ENCODE assay signal across 1 cellular context in genomic region chr1:162681127-162681435, GRCh38.
TF ChIP-seq lines count a peak whose summit lies in the region.

No MANE protein-coding gene starts in this region.

TF ChIP-seq in HepG2, 621 proteins besides CTCF, POLR2A, EP300 and RAD21:
- TF ChIP-seq, protein P1, sequence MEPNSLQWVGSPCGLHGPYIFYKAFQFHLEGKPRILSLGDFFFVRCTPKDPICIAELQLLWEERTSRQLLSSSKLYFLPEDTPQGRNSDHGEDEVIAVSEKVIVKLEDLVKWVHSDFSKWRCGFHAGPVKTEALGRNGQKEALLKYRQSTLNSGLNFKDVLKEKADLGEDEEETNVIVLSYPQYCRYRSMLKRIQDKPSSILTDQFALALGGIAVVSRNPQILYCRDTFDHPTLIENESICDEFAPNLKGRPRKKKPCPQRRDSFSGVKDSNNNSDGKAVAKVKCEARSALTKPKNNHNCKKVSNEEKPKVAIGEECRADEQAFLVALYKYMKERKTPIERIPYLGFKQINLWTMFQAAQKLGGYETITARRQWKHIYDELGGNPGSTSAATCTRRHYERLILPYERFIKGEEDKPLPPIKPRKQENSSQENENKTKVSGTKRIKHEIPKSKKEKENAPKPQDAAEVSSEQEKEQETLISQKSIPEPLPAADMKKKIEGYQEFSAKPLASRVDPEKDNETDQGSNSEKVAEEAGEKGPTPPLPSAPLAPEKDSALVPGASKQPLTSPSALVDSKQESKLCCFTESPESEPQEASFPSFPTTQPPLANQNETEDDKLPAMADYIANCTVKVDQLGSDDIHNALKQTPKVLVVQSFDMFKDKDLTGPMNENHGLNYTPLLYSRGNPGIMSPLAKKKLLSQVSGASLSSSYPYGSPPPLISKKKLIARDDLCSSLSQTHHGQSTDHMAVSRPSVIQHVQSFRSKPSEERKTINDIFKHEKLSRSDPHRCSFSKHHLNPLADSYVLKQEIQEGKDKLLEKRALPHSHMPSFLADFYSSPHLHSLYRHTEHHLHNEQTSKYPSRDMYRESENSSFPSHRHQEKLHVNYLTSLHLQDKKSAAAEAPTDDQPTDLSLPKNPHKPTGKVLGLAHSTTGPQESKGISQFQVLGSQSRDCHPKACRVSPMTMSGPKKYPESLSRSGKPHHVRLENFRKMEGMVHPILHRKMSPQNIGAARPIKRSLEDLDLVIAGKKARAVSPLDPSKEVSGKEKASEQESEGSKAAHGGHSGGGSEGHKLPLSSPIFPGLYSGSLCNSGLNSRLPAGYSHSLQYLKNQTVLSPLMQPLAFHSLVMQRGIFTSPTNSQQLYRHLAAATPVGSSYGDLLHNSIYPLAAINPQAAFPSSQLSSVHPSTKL (CRISPR knock-in tag; IDR thresholded peaks at IDR 0.05) = peak; percentile 38
- TF ChIP-seq NR2F6 (IDR thresholded peaks at IDR 0.05) (peak; percentile 38; the same call in 1 of the 2 replicates), NR2F6 (CRISPR knock-in tag; IDR thresholded peaks at IDR 0.05) (peak; percentile 37; the same call in 1 of the 2 replicates), SOX13 (IDR thresholded peaks at IDR 0.05) (no peak), SOX13 (CRISPR knock-in tag; conservative IDR thresholded peaks at IDR 0.05 in 1 of 2, IDR thresholded peaks at IDR 0.05 in 1 of 2) (peak in 1 of 2 experiments; percentile 27; a peak in 1 of 4 replicates), PPARG (CRISPR knock-in tag; conservative IDR thresholded peaks at IDR 0.05) (peak; percentile 67; the same call in 1 of the 2 replicates), ARNT (IDR thresholded peaks at IDR 0.05) (no peak), ZMYM3 (CRISPR knock-in tag; IDR thresholded peaks at IDR 0.05) (peak; percentile 40; the same call in 1 of the 2 replicates), NCOA2 (CRISPR knock-in tag; IDR thresholded peaks at IDR 0.05) (peak; percentile 39; the same call in 1 of the 2 replicates), SMAD3 (CRISPR knock-in tag; IDR thresholded peaks at IDR 0.05) (no peak), CEBPB (IDR thresholded peaks at IDR 0.05; ENCODE audit: borderline replicate concordance, low read depth, low read length) (peak; percentile 69), BCL6 (CRISPR knock-in tag; IDR thresholded peaks at IDR 0.05) (peak; percentile 44; the same call in 1 of the 2 replicates), MEIS1 (CRISPR knock-in tag; IDR thresholded peaks at IDR 0.05; ENCODE audit: borderline replicate concordance) (no peak), ZNF670 (CRISPR knock-in tag; IDR thresholded peaks at IDR 0.05; ENCODE audit: borderline replicate concordance) (0 out of 2 replicates have a peak, but pooled peaks have one; percentile 13), HNF4G (IDR thresholded peaks at IDR 0.05; ENCODE audit: borderline replicate concordance, low read depth, low read length) (peak; percentile 26; the same call in 1 of the 2 replicates), HNF4G (CRISPR knock-in tag; IDR thresholded peaks at IDR 0.05; ENCODE audit: borderline replicate concordance, low read depth) (no peak), HNF4A (CRISPR knock-in tag; IDR thresholded peaks at IDR 0.05) (peak; percentile 67), SALL1 (CRISPR knock-in tag; IDR thresholded peaks at IDR 0.05) (peak; percentile 51; the same call in 1 of the 2 replicates), MAZ (IDR thresholded peaks at IDR 0.05; ENCODE audit: borderline replicate concordance, low read depth, low read length) (no peak), MAZ (CRISPR knock-in tag; IDR thresholded peaks at IDR 0.05; ENCODE audit: low read depth) (no peak), ZNF44 (CRISPR knock-in tag; IDR thresholded peaks at IDR 0.05) (no peak), NR2F1 (CRISPR knock-in tag; IDR thresholded peaks at IDR 0.05) (peak in 1 of 2 experiments; percentile 18; a peak in 2 of 4 replicates), NR2C2 (CRISPR knock-in tag; IDR thresholded peaks at IDR 0.05; ENCODE audit: borderline replicate concordance) (peak; percentile 58), ISL2 (CRISPR knock-in tag; IDR thresholded peaks at IDR 0.05) (0 out of 2 replicates have a peak, but pooled peaks have one; percentile 21), HNRNPL (IDR thresholded peaks at IDR 0.05; ENCODE audit: low read depth, low read length) (no peak), CEBPG (CRISPR knock-in tag; IDR thresholded peaks at IDR 0.05) (peak; percentile 53), GATAD2A (CRISPR knock-in tag; IDR thresholded peaks at IDR 0.05) (peak; percentile 51; the same call in 1 of the 2 replicates), MAX (IDR thresholded peaks at IDR 0.05) (no peak), SOX6 (IDR thresholded peaks at IDR 0.05) (no peak), SOX6 (CRISPR knock-in tag; IDR thresholded peaks at IDR 0.05) (peak; percentile 47; the same call in 1 of the 2 replicates), POGZ (CRISPR knock-in tag; IDR thresholded peaks at IDR 0.05) (0 out of 2 replicates have a peak, but pooled peaks have one; percentile 21), SNRNP70 (IDR thresholded peaks at IDR 0.05; ENCODE audit: low read depth, low read length) (no peak), ZNF274 (CRISPR knock-in tag; IDR thresholded peaks at IDR 0.05) (no peak), ZNF644 (CRISPR knock-in tag; IDR thresholded peaks at IDR 0.05; ENCODE audit: low read depth) (peak; percentile 34; the same call in 1 of the 2 replicates), RARA (CRISPR knock-in tag; IDR thresholded peaks at IDR 0.05) (peak; percentile 55; the same call in 1 of the 2 replicates)
- TF ChIP-seq, protein P2, sequence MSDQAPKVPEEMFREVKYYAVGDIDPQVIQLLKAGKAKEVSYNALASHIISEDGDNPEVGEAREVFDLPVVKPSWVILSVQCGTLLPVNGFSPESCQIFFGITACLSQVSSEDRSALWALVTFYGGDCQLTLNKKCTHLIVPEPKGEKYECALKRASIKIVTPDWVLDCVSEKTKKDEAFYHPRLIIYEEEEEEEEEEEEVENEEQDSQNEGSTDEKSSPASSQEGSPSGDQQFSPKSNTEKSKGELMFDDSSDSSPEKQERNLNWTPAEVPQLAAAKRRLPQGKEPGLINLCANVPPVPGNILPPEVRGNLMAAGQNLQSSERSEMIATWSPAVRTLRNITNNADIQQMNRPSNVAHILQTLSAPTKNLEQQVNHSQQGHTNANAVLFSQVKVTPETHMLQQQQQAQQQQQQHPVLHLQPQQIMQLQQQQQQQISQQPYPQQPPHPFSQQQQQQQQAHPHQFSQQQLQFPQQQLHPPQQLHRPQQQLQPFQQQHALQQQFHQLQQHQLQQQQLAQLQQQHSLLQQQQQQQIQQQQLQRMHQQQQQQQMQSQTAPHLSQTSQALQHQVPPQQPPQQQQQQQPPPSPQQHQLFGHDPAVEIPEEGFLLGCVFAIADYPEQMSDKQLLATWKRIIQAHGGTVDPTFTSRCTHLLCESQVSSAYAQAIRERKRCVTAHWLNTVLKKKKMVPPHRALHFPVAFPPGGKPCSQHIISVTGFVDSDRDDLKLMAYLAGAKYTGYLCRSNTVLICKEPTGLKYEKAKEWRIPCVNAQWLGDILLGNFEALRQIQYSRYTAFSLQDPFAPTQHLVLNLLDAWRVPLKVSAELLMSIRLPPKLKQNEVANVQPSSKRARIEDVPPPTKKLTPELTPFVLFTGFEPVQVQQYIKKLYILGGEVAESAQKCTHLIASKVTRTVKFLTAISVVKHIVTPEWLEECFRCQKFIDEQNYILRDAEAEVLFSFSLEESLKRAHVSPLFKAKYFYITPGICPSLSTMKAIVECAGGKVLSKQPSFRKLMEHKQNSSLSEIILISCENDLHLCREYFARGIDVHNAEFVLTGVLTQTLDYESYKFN (CRISPR knock-in tag; conservative IDR thresholded peaks at IDR 0.05) = peak; percentile 41; the same call in 1 of the 2 replicates
